In genomic region chr3:134148534-134148933, GRCh38 we compare ENCODE assay signal across 19 cellular contexts.
"Had no signal": no experiment of that assay in that cellular context is flagged by ENCODE, and none has a peak within 500 bp of the region (broad histone marks: within the 10 kb centered on the region; RNA-seq: fewer than 3 reads in every experiment).

No MANE protein-coding gene starts in this region.

- H3K4me1 ChIP-seq: colonic mucosa had no signal

- H3K36me3 ChIP-seq: colonic mucosa, WERI-Rb-1 had no signal

- H3K9me3 ChIP-seq: colonic mucosa, gastroesophageal sphincter had no signal

- H3K9me3 Mint-ChIP-seq: activated naive CD4-positive, alpha-beta T cell treated with anti-CD3 and anti-CD28 coated beads, Interleukin-2, amount 50 U/mL, for 72 hours; activated T-helper 1 cell treated with anti-CD3 and anti-CD28 coated beads, Interleukin-12 subunit alpha, Interleukin-12 subunit beta, Interleukin-2, Interleukin-4 antibody, amounts not matched to agents 30 ng/mL and 10 ng/mL and 1 ng/mL, durations not matched to agents 14 hours and 24 hours and 36 hours; nephron progenitor cell had no signal

- H3K27ac Mint-ChIP-seq: activated naive CD4-positive, alpha-beta T cell treated with anti-CD3 and anti-CD28 coated beads, Interleukin-2, amount 50 U/mL, for 72 hours; activated T-helper 1 cell treated with anti-CD3 and anti-CD28 coated beads, Interleukin-12 subunit alpha, Interleukin-12 subunit beta, Interleukin-2, Interleukin-4 antibody, amounts not matched to agents 30 ng/mL and 10 ng/mL and 1 ng/mL, durations not matched to agents 14 hours and 24 hours and 36 hours; nephron progenitor cell had no signal

- H3K4me3 ChIP-seq: colonic mucosa, gastroesophageal sphincter had no signal

- DNase-seq: activated CD4-positive, alpha-beta T cell treated with anti-CD3 and anti-CD28 coated beads for 1 hour; activated CD4-positive, alpha-beta T cell treated with anti-CD3 and anti-CD28 coated beads, Interleukin-2, amount 50 U/mL, for 4 hours; activated gamma-delta T cell treated with Interleukin-2 at 50 U/mL for 16 hours; activated T-cell treated with anti-CD3 and anti-CD28 coated beads for 4 hours; amniotic stem cell; brain microvascular endothelial cell; central memory CD4-positive, alpha-beta T cell; colonic mucosa; left colon; midbrain; nephron progenitor cell; nucleus accumbens; stimulated activated CD8-positive, alpha-beta memory T cell treated with anti-CD3 and anti-CD28 coated beads, Interleukin-4, amount 100 ng/mL, for 48 hours; stimulated activated naive CD4-positive, alpha-beta T cell; T-helper 2 cell; WERI-Rb-1 had no signal

- H3K27ac ChIP-seq: brain microvascular endothelial cell, colonic mucosa, gastroesophageal sphincter, WERI-Rb-1 had no signal

- H3K4me3 Mint-ChIP-seq: activated T-helper 1 cell treated with anti-CD3 and anti-CD28 coated beads, Interleukin-12 subunit alpha, Interleukin-12 subunit beta, Interleukin-2, Interleukin-4 antibody, amounts not matched to agents 30 ng/mL and 10 ng/mL and 1 ng/mL, durations not matched to agents 14 hours and 24 hours and 36 hours; nephron progenitor cell had no signal

- H3K27me3 ChIP-seq: brain microvascular endothelial cell, colonic mucosa, gastroesophageal sphincter had no signal

- ATAC-seq: activated naive CD4-positive, alpha-beta T cell treated with anti-CD3 and anti-CD28 coated beads, Interleukin-2, amount 50 U/mL, for 72 hours; gastroesophageal sphincter; left colon had no signal
